ENCODE assay signal across 10 cellular contexts in the genomic region with DNA sequence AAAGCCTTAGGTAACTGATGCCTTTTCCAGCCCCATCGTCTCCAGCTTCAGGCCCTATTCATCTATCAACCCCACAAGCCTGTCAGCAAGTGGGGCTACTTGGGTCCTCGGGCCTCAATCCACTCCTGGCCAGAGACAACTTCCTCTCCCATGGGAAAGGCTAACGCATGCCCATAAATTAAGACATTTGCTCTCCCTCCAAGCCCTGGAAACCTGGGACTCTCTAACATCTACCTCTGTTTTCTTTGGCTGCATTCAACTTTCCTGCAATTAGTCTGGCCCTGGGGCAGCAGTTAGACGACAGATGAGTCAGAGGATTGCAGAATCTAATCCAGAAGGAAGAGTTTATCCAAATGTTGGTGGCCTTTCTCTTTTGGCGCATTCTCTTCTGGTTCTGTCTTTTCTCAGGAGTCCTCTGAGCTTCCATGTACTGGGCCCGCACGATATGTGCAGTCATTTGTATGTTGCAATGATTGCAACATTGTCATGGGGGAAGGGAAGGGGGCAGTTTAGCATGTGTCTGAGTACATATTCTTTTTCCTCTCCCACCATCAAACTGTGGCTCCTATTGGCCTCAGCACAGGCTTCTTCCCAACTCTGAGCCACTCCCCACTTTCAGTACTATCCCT. TPM values are rescaled to one million over a fixed set of nuclear protein-coding genes. Genes with fewer than 3 reads are reported as not detected.
DNase-seq lines count a peak whose midpoint lies in the region; ATAC-seq, FAIRE-seq and TF ChIP-seq lines count a peak whose summit lies in the region.
"Had no signal": no experiment of that assay in that cellular context is flagged by ENCODE, and none has a peak within 500 bp of the region (broad histone marks: within the 10 kb centered on the region; RNA-seq: fewer than 3 reads in every experiment).

No MANE protein-coding gene starts in this region.

- H3K4me1 Mint-ChIP-seq in stimulated activated effector memory CD8-positive, alpha-beta T cell treated with anti-CD3 and anti-CD28 coated beads, Interleukin-12 subunit alpha, Interleukin-12 subunit beta, amount 100 ng/mL, for 72 hours, result peaks cover 5% of the 10 kb centered on the region
- peaks cover 0 to 5% of the 10 kb centered on the region in 2 donors for H3K4me1 Mint-ChIP-seq in effector memory CD8-positive, alpha-beta T cell (ENCODE audit: low read depth in 2 of 2)
- H3K4me1 Mint-ChIP-seq: activated naive CD4-positive, alpha-beta T cell treated with anti-CD3 and anti-CD28 coated beads, Interleukin-2, amount 50 U/mL, for 24 hours had no signal

- no peaks in the 10 kb centered on the region for H3K36me3 Mint-ChIP-seq in stimulated activated effector memory CD8-positive, alpha-beta T cell treated with anti-CD3 and anti-CD28 coated beads, Interleukin-12 subunit alpha, Interleukin-12 subunit beta, amount 100 ng/mL, for 72 hours
- H3K36me3 Mint-ChIP-seq in effector memory CD8-positive, alpha-beta T cell (ENCODE audit: insufficient read depth), result no peaks in the 10 kb centered on the region
- H3K36me3 Mint-ChIP-seq: activated naive CD4-positive, alpha-beta T cell treated with anti-CD3 and anti-CD28 coated beads, Interleukin-2, amount 50 U/mL, for 24 hours had no signal

- 38 to 62% methylated on average over 7 of the region's 7 CpGs for WGBS in lung, 2 donors

- H3K27ac ChIP-seq in lung (ENCODE audit: low read depth in 1 of 2, low read length in 1 of 2), result no peak overlapping the region

- H3K4me1 ChIP-seq in lung (ENCODE audit: control insufficient read depth in 2 of 2, insufficient read depth in 2 of 2, low read length in 2 of 2), result peaks cover 0 to 37% of the 10 kb centered on the region in 2 donors

- no peak overlapping the region for H3K4me3 Mint-ChIP-seq in stimulated activated effector memory CD8-positive, alpha-beta T cell treated with anti-CD3 and anti-CD28 coated beads, Interleukin-12 subunit alpha, Interleukin-12 subunit beta, amount 100 ng/mL, for 72 hours
- H3K4me3 Mint-ChIP-seq in effector memory CD8-positive, alpha-beta T cell, result no peak overlapping the region
- H3K4me3 Mint-ChIP-seq: activated naive CD4-positive, alpha-beta T cell treated with anti-CD3 and anti-CD28 coated beads, Interleukin-2, amount 50 U/mL, for 24 hours had no signal

- H3K4me3 ChIP-seq in AG09309 (ENCODE audit: control insufficient read depth, low read depth, low read length) (no peak overlapping the region), bronchial epithelial cell (ENCODE audit: low read depth, low read length) (no peak overlapping the region), lung (no peak overlapping the region)

- DNase-seq in AG09309 (ENCODE audit: low read depth) (peak; percentile 99), MV-4-11 (lab: John Stamatoyannopoulos, UW) (peak; percentile 96), bronchial epithelial cell (ENCODE audit: low read depth) (peak; percentile 44), lung (ENCODE audit: low spot score) (peak; percentile 39), nucleus accumbens (lab: John Stamatoyannopoulos, UW) (no peak)
- no peak for DNase-seq in stimulated activated effector memory CD8-positive, alpha-beta T cell treated with anti-CD3 and anti-CD28 coated beads, Interleukin-12 subunit alpha, Interleukin-12 subunit beta, amount 100 ng/mL, for 72 hours (ENCODE audit: low spot score in 2 of 2)
- DNase-seq in effector memory CD8-positive, alpha-beta T cell, result no peak
- DNase-seq: NK-92 treated with Interleukin-12 subunit alpha and Interleukin-12 subunit beta, amount 100 ng/mL, for 24 hours had no signal

- H3K27me3 Mint-ChIP-seq in effector memory CD8-positive, alpha-beta T cell, result peaks cover 28 to 74% of the 10 kb centered on the region in 2 donors
- H3K27me3 Mint-ChIP-seq: activated naive CD4-positive, alpha-beta T cell treated with anti-CD3 and anti-CD28 coated beads, Interleukin-2, amount 50 U/mL, for 24 hours had no signal

- FAIRE-seq in bronchial epithelial cell (lab: Jason Lieb, UNC), result no peak

- H3K27me3 ChIP-seq in bronchial epithelial cell (ENCODE audit: control insufficient read depth, insufficient read depth, low read length) (peaks cover 13% of the 10 kb centered on the region), lung (ENCODE audit: control insufficient read depth, insufficient read depth) (no peaks in the 10 kb centered on the region)

- no peaks in the 10 kb centered on the region for H3K9me3 Mint-ChIP-seq in stimulated activated effector memory CD8-positive, alpha-beta T cell treated with anti-CD3 and anti-CD28 coated beads, Interleukin-12 subunit alpha, Interleukin-12 subunit beta, amount 100 ng/mL, for 72 hours
- H3K9me3 Mint-ChIP-seq in effector memory CD8-positive, alpha-beta T cell, result no peaks in the 10 kb centered on the region
- H3K9me3 Mint-ChIP-seq: activated naive CD4-positive, alpha-beta T cell treated with anti-CD3 and anti-CD28 coated beads, Interleukin-2, amount 50 U/mL, for 24 hours had no signal

- H3K9me3 ChIP-seq in lung (ENCODE audit: control insufficient read depth in 2 of 2, insufficient read depth in 1 of 2, low read length in 1 of 2), result no peaks in the 10 kb centered on the region

- H3K27ac Mint-ChIP-seq in stimulated activated effector memory CD8-positive, alpha-beta T cell treated with anti-CD3 and anti-CD28 coated beads, Interleukin-12 subunit alpha, Interleukin-12 subunit beta, amount 100 ng/mL, for 72 hours, result no peak overlapping the region
- no peak overlapping the region for H3K27ac Mint-ChIP-seq in effector memory CD8-positive, alpha-beta T cell
- H3K27ac Mint-ChIP-seq: activated naive CD4-positive, alpha-beta T cell treated with anti-CD3 and anti-CD28 coated beads, Interleukin-2, amount 50 U/mL, for 24 hours had no signal

- ATAC-seq in lung (ENCODE audit: insufficient read depth, low FRiP score) (peak; percentile 24), HG03196 (IDR thresholded peaks at IDR 0.05; ENCODE audit: unreplicated experiment) (no peak)
- ATAC-seq in stimulated activated effector memory CD8-positive, alpha-beta T cell treated with anti-CD3 and anti-CD28 coated beads, Interleukin-12 subunit alpha, Interleukin-12 subunit beta, amount 100 ng/mL, for 72 hours, result no peak
- ATAC-seq in effector memory CD8-positive, alpha-beta T cell (replicated peaks), result no peak

- H3K36me3 ChIP-seq in bronchial epithelial cell (ENCODE audit: control insufficient read depth, insufficient read depth, low read length), result no peaks in the 10 kb centered on the region
- H3K36me3 ChIP-seq in lung (ENCODE audit: control insufficient read depth in 2 of 2, insufficient read depth in 2 of 2, low read length in 2 of 2), result peaks cover 0 to 3% of the 10 kb centered on the region in 2 donors

- TF ChIP-seq CTCF in AG09309 (IDR thresholded peaks at IDR 0.05; ENCODE audit: control insufficient read depth, insufficient read depth, low read depth, low read length, missing control alignments), result no peak
- TF ChIP-seq CTCF in bronchial epithelial cell (IDR thresholded peaks at IDR 0.05; ENCODE audit: insufficient read depth, low read length, severe bottlenecking), result no peak
- no peak for TF ChIP-seq CTCF in lung (IDR thresholded peaks at IDR 0.05; ENCODE audit: control extremely low read depth, extremely low read depth)

RNA-seq across cellular contexts. Expression of gene NAV1, which starts 54.4 kb away (rescaled TPM):
- total RNA-seq in bronchial epithelial cell (1.4 and 1.6 TPM in 2 replicates), lung (10 to 100 TPM; 28.8 to 38.6 TPM)
- polyA plus RNA-seq in lung, result 1 to 10 TPM; 6.5 to 7.1 TPM

Comparison
In these comparisons a context has a peak if more than half of its experiments do, and no peak if none do; other contexts are left out.
1. DNase-seq: peak in AG09309 (single experiment), MV-4-11 (single experiment), bronchial epithelial cell (single experiment) and lung (single experiment); none in nucleus accumbens (0 of 56), stimulated activated effector memory CD8-positive, alpha-beta T cell treated with anti-CD3 and anti-CD28 coated beads, Interleukin-12 subunit alpha, Interleukin-12 subunit beta, amount 100 ng/mL, for 72 hours (0 of 2) and effector memory CD8-positive, alpha-beta T cell (0 of 3).
2. RNA of gene NAV1, which starts 54.4 kb away (total RNA-seq): 28.8 to 38.6 TPM in lung; 1.4 to 1.6 TPM in bronchial epithelial cell; every median in the first group is over 10 times any median in the second.